22 cellular contexts compared by ENCODE assay signal in genomic region chr3:4735243-4735642, GRCh38.
DNase-seq lines count a peak whose midpoint lies in the region; ATAC-seq and TF ChIP-seq lines count a peak whose summit lies in the region.
"Had no signal": no experiment of that assay in that cellular context is flagged by ENCODE, and none has a peak within 500 bp of the region (broad histone marks: within the 10 kb centered on the region; RNA-seq: fewer than 3 reads in every experiment).

No MANE protein-coding gene starts in this region.

- H3K27ac Mint-ChIP-seq in Calu3 (ENCODE audit: unreplicated experiment) = peak overlapping the region; percentile 36
- peak overlapping the region; percentile 53 for H3K27ac Mint-ChIP-seq in activated CD8-positive, alpha-beta T cell treated with anti-CD3 and anti-CD28 coated beads for 36 hours
- peak overlapping the region in 5 of 9 donors; percentile 7 to 73 (median 37) for H3K27ac Mint-ChIP-seq in naive thymus-derived CD4-positive, alpha-beta T cell
- H3K27ac Mint-ChIP-seq: activated T-cell treated with anti-CD3 and anti-CD28 coated beads, Interleukin-2, amount 50 U/mL, for 72 hours; endodermal cell had no signal

- H3K36me3 ChIP-seq in naive thymus-derived CD4-positive, alpha-beta T cell (ENCODE audit: control insufficient read depth in 2 of 3, insufficient read depth in 3 of 3, low read length in 3 of 3) = peaks cover 0 to 23% (median 0%) of the 10 kb centered on the region in 3 experiments

- no peak for ATAC-seq in activated CD8-positive, alpha-beta T cell treated with anti-CD3 and anti-CD28 coated beads for 36 hours
- ATAC-seq in naive thymus-derived CD4-positive, alpha-beta T cell = no peak
- ATAC-seq in HG02981 (IDR thresholded peaks at IDR 0.05; ENCODE audit: unreplicated experiment) = no peak
- ATAC-seq in GM18511 (IDR thresholded peaks at IDR 0.05; ENCODE audit: unreplicated experiment) = no peak
- ATAC-seq: activated T-cell treated with anti-CD3 and anti-CD28 coated beads, Interleukin-2, amount 50 U/mL, for 72 hours had no signal

- no peak for TF ChIP-seq CTCF in Calu3 (IDR thresholded peaks at IDR 0.05; ENCODE audit: unreplicated experiment)
- no peak for TF ChIP-seq CTCF in activated CD8-positive, alpha-beta T cell treated with anti-CD3 and anti-CD28 coated beads for 36 hours (IDR thresholded peaks at IDR 0.05)

- peaks cover 28 to 35% of the 10 kb centered on the region in 2 donors for H3K4me1 ChIP-seq in naive thymus-derived CD4-positive, alpha-beta T cell (ENCODE audit: control insufficient read depth in 2 of 2, insufficient read depth in 2 of 2, low read length in 2 of 2)
- H3K4me1 ChIP-seq: BE2C had no signal

- intact Hi-C loops in Calu3 (cut with micrococcal nuclease; ENCODE audit: unreplicated experiment) = loop anchor here (5.0 kb wide), 1 partner anchor 242 kb away; the partner anchor contains the start of gene BHLHE40
- intact Hi-C loops in activated CD8-positive, alpha-beta T cell treated with anti-CD3 and anti-CD28 coated beads for 36 hours (cut with micrococcal nuclease) = loop anchor here (5.0 to 10.0 kb wide), 2 partner anchors 242 to 460 kb away; partner anchors contain the start of gene BHLHE40
- intact Hi-C loops in naive thymus-derived CD4-positive, alpha-beta T cell (cut with micrococcal nuclease) = loop anchor here in 1 of 2 donors (5.0 kb wide), 1 partner anchor 87 kb away; no protein-coding TSS in a partner anchor

- no peak overlapping the region for H3K4me3 Mint-ChIP-seq in Calu3 (ENCODE audit: low read depth, unreplicated experiment)
- H3K4me3 Mint-ChIP-seq in activated CD8-positive, alpha-beta T cell treated with anti-CD3 and anti-CD28 coated beads for 36 hours = no peak overlapping the region
- H3K4me3 Mint-ChIP-seq in naive thymus-derived CD4-positive, alpha-beta T cell = peak overlapping the region in 2 of 10 donors; percentile 26 to 50
- H3K4me3 Mint-ChIP-seq: activated T-cell treated with anti-CD3 and anti-CD28 coated beads, Interleukin-2, amount 50 U/mL, for 72 hours; endodermal cell had no signal

- H3K4me3 ChIP-seq in naive thymus-derived CD4-positive, alpha-beta T cell (ENCODE audit: low read length) = no peak overlapping the region
- H3K4me3 ChIP-seq: thoracic aorta had no signal

- H3K9me3 Mint-ChIP-seq in Calu3 (ENCODE audit: low read depth, unreplicated experiment) = peaks cover 2% of the 10 kb centered on the region
- peaks cover 17% of the 10 kb centered on the region for H3K9me3 Mint-ChIP-seq in activated CD8-positive, alpha-beta T cell treated with anti-CD3 and anti-CD28 coated beads for 36 hours
- H3K9me3 Mint-ChIP-seq in naive thymus-derived CD4-positive, alpha-beta T cell = peaks cover 0 to 10% (median 4%) of the 10 kb centered on the region in 11 donors
- H3K9me3 Mint-ChIP-seq: endodermal cell had no signal

- H3K27me3 ChIP-seq in naive thymus-derived CD4-positive, alpha-beta T cell (ENCODE audit: control insufficient read depth in 2 of 2, insufficient read depth in 2 of 2, low read length in 2 of 2) = no peaks in the 10 kb centered on the region
- H3K27me3 ChIP-seq: BE2C had no signal

- peaks cover 0 to 10% (median 0%) of the 10 kb centered on the region in 3 experiments for H3K9me3 ChIP-seq in naive thymus-derived CD4-positive, alpha-beta T cell (ENCODE audit: control insufficient read depth in 2 of 3, low read length in 3 of 3)
- H3K9me3 ChIP-seq: BE2C, SK-N-SH, thoracic aorta had no signal

- CTCF ChIA-PET in Calu3 (lab: Charles Lee) = interaction anchor here (0.6 to 0.8 kb wide), 2 partner anchors 80 to 244 kb away, joined by 3 read pairs; partner anchors contain the start of gene BHLHE40
- CTCF ChIA-PET in activated CD8-positive, alpha-beta T cell treated with anti-CD3 and anti-CD28 coated beads for 36 hours (lab: Charles Lee) = interaction anchor here (0.6 to 3.1 kb wide), 4 partner anchors 23 to 242 kb away, joined by 3 to 14 read pairs (median 6); no protein-coding TSS in a partner anchor
- CTCF ChIA-PET in naive thymus-derived CD4-positive, alpha-beta T cell (lab: Charles Lee) = interaction anchor here (1.6 kb wide), 1 partner anchor 24 kb away, joined by 6 read pairs; no protein-coding TSS in a partner anchor

- POLR2A ChIA-PET in activated CD8-positive, alpha-beta T cell treated with anti-CD3 and anti-CD28 coated beads for 36 hours (lab: Charles Lee) = interaction anchor here (1.5 to 2.2 kb wide), 2 partner anchors 245 to 246 kb away, joined by 3 to 6 read pairs; partner anchors contain the start of gene BHLHE40
- POLR2A ChIA-PET in naive thymus-derived CD4-positive, alpha-beta T cell (lab: Charles Lee) = no interaction called here

- BruUV-seq in Calu3 (replicated peaks; lab: Mats Ljungman, UMichigan) = no TSS peak

- peaks cover 18% of the 10 kb centered on the region for H3K36me3 Mint-ChIP-seq in Calu3 (ENCODE audit: insufficient read depth, unreplicated experiment)
- peaks cover 67% of the 10 kb centered on the region for H3K36me3 Mint-ChIP-seq in activated CD8-positive, alpha-beta T cell treated with anti-CD3 and anti-CD28 coated beads for 36 hours (ENCODE audit: low read depth)
- peaks cover 4 to 78% (median 52%) of the 10 kb centered on the region in 5 donors for H3K36me3 Mint-ChIP-seq in naive thymus-derived CD4-positive, alpha-beta T cell

- no peak overlapping the region for H3K27ac ChIP-seq in naive thymus-derived CD4-positive, alpha-beta T cell (ENCODE audit: low read depth, low read length)
- H3K27ac ChIP-seq: thoracic aorta had no signal

- H3K4me1 Mint-ChIP-seq in Calu3 (ENCODE audit: low read depth, unreplicated experiment) = peaks cover 54% of the 10 kb centered on the region
- peaks cover 66% of the 10 kb centered on the region for H3K4me1 Mint-ChIP-seq in activated CD8-positive, alpha-beta T cell treated with anti-CD3 and anti-CD28 coated beads for 36 hours (ENCODE audit: low read depth)
- peaks cover 39 to 86% (median 61%) of the 10 kb centered on the region in 7 donors for H3K4me1 Mint-ChIP-seq in naive thymus-derived CD4-positive, alpha-beta T cell
- H3K4me1 Mint-ChIP-seq: endodermal cell had no signal

- DNase-seq in NCI-H1417 (lab: John Stamatoyannopoulos, UW) = peak in 2 of 3 experiments; percentile 35 to 66
- DNase-seq in NCI-H1417 treated with DMSO at 0.1 percent for 48 hours (lab: John Stamatoyannopoulos, UW) = no peak
- DNase-seq in Calu3 = no peak
- DNase-seq in activated CD8-positive, alpha-beta T cell treated with anti-CD3 and anti-CD28 coated beads for 36 hours = no peak
- DNase-seq in naive thymus-derived CD4-positive, alpha-beta T cell = no peak
- DNase-seq in NCI-H2081 (lab: John Stamatoyannopoulos, UW) = no peak
- DNase-seq: activated T-cell treated with anti-CD3 and anti-CD28 coated beads, Interleukin-2, amount 50 U/mL, for 72 hours; BE2C; endodermal cell; Karpas-422; mammary epithelial cell; NCI-H1048; NCI-H2081 treated with DMSO at 0.1 percent for 48 hours; NCI-H524 treated with DMSO at 0.1 percent for 48 hours; RPMI8226; SK-N-SH; small intestine; stimulated activated naive CD4-positive, alpha-beta T cell treated with Interleukin-2 at 50 U/mL for 16 hours; T1000 had no signal

- no peaks in the 10 kb centered on the region for H3K27me3 Mint-ChIP-seq in Calu3 (ENCODE audit: unreplicated experiment)
- no peaks in the 10 kb centered on the region for H3K27me3 Mint-ChIP-seq in activated CD8-positive, alpha-beta T cell treated with anti-CD3 and anti-CD28 coated beads for 36 hours
- H3K27me3 Mint-ChIP-seq in naive thymus-derived CD4-positive, alpha-beta T cell = no peaks in the 10 kb centered on the region

Comparison
In these comparisons a context has a peak if more than half of its experiments do, and no peak if none do; other contexts are left out.
1. DNase-seq: peak in NCI-H1417 (2 of 3); none in NCI-H1417 treated with DMSO at 0.1 percent for 48 hours (single experiment), Calu3 (single experiment), activated CD8-positive, alpha-beta T cell treated with anti-CD3 and anti-CD28 coated beads for 36 hours (single experiment), naive thymus-derived CD4-positive, alpha-beta T cell (0 of 9) and NCI-H2081 (0 of 2).
2. Peak in every context shown above with its lines, with median percentiles within 50 percentile points of each other: H3K27ac Mint-ChIP-seq.